In the genomic region with DNA sequence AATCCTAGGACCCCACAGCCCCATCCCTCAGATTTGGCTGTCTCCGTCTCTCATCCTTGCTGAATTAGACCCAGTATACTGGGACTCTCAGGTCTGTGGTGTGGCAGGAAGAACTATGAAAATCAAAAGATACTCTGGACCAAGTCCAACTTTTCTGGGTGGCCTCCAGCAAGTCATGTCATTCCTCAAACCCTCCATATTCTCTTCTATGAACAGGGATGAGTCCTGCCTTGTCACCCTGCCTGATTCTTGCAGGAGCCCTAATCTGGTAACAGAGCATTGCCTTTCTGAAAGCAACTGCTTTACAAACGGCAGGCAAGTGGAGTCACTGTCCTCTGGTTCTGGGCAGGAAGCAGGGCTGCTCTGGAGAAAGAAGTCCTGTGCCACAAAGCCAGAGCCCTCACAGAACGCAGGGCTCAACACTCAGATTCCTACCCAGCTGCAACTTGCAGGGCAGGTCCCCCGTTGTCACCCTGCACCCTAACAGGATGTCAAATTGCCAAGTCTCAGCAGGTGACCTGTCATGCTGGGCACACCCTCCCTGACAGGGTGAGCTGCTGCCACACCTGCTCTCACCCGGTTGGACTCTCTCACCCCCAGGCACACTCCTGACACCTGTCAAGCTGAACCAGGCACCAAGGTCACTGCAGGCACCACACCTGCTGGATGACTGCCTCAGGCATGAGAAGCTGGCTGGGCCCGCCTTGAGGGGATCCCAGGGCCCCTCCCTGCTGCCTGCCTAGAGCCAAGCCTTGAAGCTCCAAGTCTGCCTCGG, we compare ENCODE assay signal across 11 cellular contexts.
DNase-seq lines count a peak whose midpoint lies in the region; ATAC-seq, FAIRE-seq and TF ChIP-seq lines count a peak whose summit lies in the region.
"Had no signal": no experiment of that assay in that cellular context is flagged by ENCODE, and none has a peak within 500 bp of the region (broad histone marks: within the 10 kb centered on the region; RNA-seq: fewer than 3 reads in every experiment).

No MANE protein-coding gene starts in this region.

- TF ChIP-seq CTCF in HCT116 (IDR thresholded peaks at IDR 0.05 in 2 of 3, conservative IDR thresholded peaks at IDR 0.05 in 1 of 3; ENCODE audit: borderline replicate concordance in 1 of 3, insufficient read depth in 1 of 3, low read depth in 2 of 3, low read length in 2 of 3), result no peak
- TF ChIP-seq CTCF in kidney (IDR thresholded peaks at IDR 0.05; ENCODE audit: borderline replicate concordance, extremely low read depth, insufficient read depth), result no peak

- no peak for TF ChIP-seq POLR2A in HCT116 (IDR thresholded peaks at IDR 0.05; ENCODE audit: borderline replicate concordance, extremely low read depth, insufficient read depth, insufficient read length)

- no peaks in the 10 kb centered on the region for H4K20me1 ChIP-seq in HCT116 (ENCODE audit: insufficient read depth)

- H3K4me1 ChIP-seq in HCT116 (ENCODE audit: control insufficient read depth in 1 of 2, insufficient read depth in 2 of 2, low read length in 2 of 2) (peaks cover 6 to 23% of the 10 kb centered on the region in 2 experiments; a peak in 3 of 4 replicates), kidney (ENCODE audit: control insufficient read depth in 1 of 2, insufficient read depth in 1 of 2, low read depth in 1 of 2, low read length in 2 of 2) (no peaks in the 10 kb centered on the region)

- H3K27ac ChIP-seq in HCT116 (ENCODE audit: low read depth, low read length), result no peak overlapping the region
- H3K27ac ChIP-seq in kidney (ENCODE audit: low read depth in 2 of 2, low read length in 2 of 2), result no peak overlapping the region

- no peaks in the 10 kb centered on the region for H3K36me3 ChIP-seq in HCT116 (ENCODE audit: control insufficient read depth in 1 of 2, insufficient read depth in 2 of 2, low read length in 2 of 2)
- H3K36me3 ChIP-seq in kidney (ENCODE audit: control insufficient read depth in 1 of 2, insufficient read depth in 2 of 2, low read length in 2 of 2), result no peaks in the 10 kb centered on the region

- FAIRE-seq in kidney (lab: Jason Lieb, UNC), result no peak
- FAIRE-seq: TTC549 had no signal

- intact Hi-C loops in HCT116 (cut with micrococcal nuclease), result no loop called here
- intact Hi-C loops in kidney (cut with DNase I), result no loop called here
- intact Hi-C loops in sciatic nerve (cut with DNase I), result no loop called here

- CTCF ChIA-PET in HCT116 (lab: Charles Lee), result interaction anchor here (1.1 kb wide), 1 partner anchor 10 kb away, joined by 3 read pairs; no protein-coding TSS in a partner anchor

- POLR2A ChIA-PET in HCT116 (lab: Charles Lee), result no interaction called here

- no peaks in the 10 kb centered on the region for H3K79me2 ChIP-seq in HCT116 (ENCODE audit: insufficient read depth, low read length)

- DNase-seq in COLO668 (lab: John Stamatoyannopoulos, UW; ENCODE audit: unreplicated experiment) (peak; percentile 92), HCT116 (ENCODE audit: low read depth, low spot score) (no peak), NCI-H69 (lab: John Stamatoyannopoulos, UW) (peak; percentile 90), kidney (peak; percentile 83), midbrain (lab: John Stamatoyannopoulos, UW) (no peak), A172 (ENCODE audit: low spot score) (no peak), sciatic nerve (ENCODE audit: low spot score) (no peak)
- DNase-seq: CD8-positive, alpha-beta memory T cell; central memory CD4-positive, alpha-beta T cell had no signal

- H3K27me3 ChIP-seq in HCT116 (ENCODE audit: insufficient read depth, low read length), result no peaks in the 10 kb centered on the region; the same call in 1 of the 2 replicates

- no peak for TF ChIP-seq RAD21 in HCT116 (IDR thresholded peaks at IDR 0.05; ENCODE audit: low read depth)

- no TSS peak for BruUV-seq in HCT116 (replicated peaks; lab: Mats Ljungman, UMichigan)

- ATAC-seq in HCT116 (no peak), HG02852 (IDR thresholded peaks at IDR 0.05; ENCODE audit: unreplicated experiment) (no peak), sciatic nerve (no peak)

- no peak overlapping the region for H3K9ac ChIP-seq in HCT116 (ENCODE audit: low read length)
- H3K9ac ChIP-seq in kidney (ENCODE audit: low read length in 2 of 2), result no peak overlapping the region

- H3K9me2 ChIP-seq in HCT116 (ENCODE audit: insufficient read depth), result no peaks in the 10 kb centered on the region

- H3K9me3 ChIP-seq in HCT116 (ENCODE audit: control insufficient read depth in 1 of 2, insufficient read depth in 1 of 2, low read depth in 1 of 2, low read length in 2 of 2) (no peaks in the 10 kb centered on the region), kidney (ENCODE audit: control insufficient read depth in 1 of 2, low read length in 2 of 2) (no peaks in the 10 kb centered on the region)

- RAD21 ChIA-PET in HCT116 (lab: Charles Lee; ENCODE audit: low non-redundant PET in 1 of 2, low total read pairs in 2 of 2, uncharacterized antibody in 2 of 2, unreplicated experiment in 2 of 2), result no interaction called here

- H3K4me3 ChIP-seq in HCT116 (replicated peaks in 1 of 2; ENCODE audit: low read depth in 1 of 2, low read length in 2 of 2), result no peak overlapping the region
- no peak overlapping the region for H3K4me3 ChIP-seq in kidney (ENCODE audit: low read length in 2 of 2)

- H3K4me2 ChIP-seq in HCT116 (ENCODE audit: low read length), result no peak overlapping the region

- no peak overlapping the region for H2AFZ ChIP-seq in HCT116 (ENCODE audit: low read depth, low read length, poor library complexity, severe bottlenecking)

TF ChIP-seq in HCT116, 20 proteins besides CTCF, POLR2A, EP300 and RAD21:
- TF ChIP-seq SIN3A (IDR thresholded peaks at IDR 0.05; ENCODE audit: low read depth) (peak; percentile 53; the same call in 1 of the 2 replicates), EGR1 (IDR thresholded peaks at IDR 0.05; ENCODE audit: low read depth) (no peak)
- TF ChIP-seq, protein P1, sequence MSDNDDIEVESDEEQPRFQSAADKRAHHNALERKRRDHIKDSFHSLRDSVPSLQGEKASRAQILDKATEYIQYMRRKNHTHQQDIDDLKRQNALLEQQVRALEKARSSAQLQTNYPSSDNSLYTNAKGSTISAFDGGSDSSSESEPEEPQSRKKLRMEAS (IDR thresholded peaks at IDR 0.05), result peak; percentile 53; the same call in 1 of the 2 replicates

Comparison
In these comparisons a context has a peak if more than half of its experiments do, and no peak if none do; other contexts are left out.
1. DNase-seq: peak in COLO668 (single experiment), NCI-H69 (single experiment) and kidney (single experiment); none in HCT116 (single experiment), midbrain (single experiment), A172 (single experiment) and sciatic nerve (single experiment).